ENCODE assay signal across 10 cellular contexts in genomic region chr11:76637491-76638266, GRCh38. TPM values are rescaled to one million over a fixed set of nuclear protein-coding genes. Genes with fewer than 3 reads are reported as not detected.
A peak's percentile ranks its signal among the peaks of the same experiment; 100 is the strongest.
DNase-seq lines count a peak whose midpoint lies in the region; ATAC-seq and TF ChIP-seq lines count a peak whose summit lies in the region.
"Had no signal": no experiment of that assay in that cellular context is flagged by ENCODE, and none has a peak within 500 bp of the region (broad histone marks: within the 10 kb centered on the region; RNA-seq: fewer than 3 reads in every experiment).

No MANE protein-coding gene starts in this region.

- peak; percentile 66 for DNase-seq in fibroblast of villous mesenchyme (ENCODE audit: low read depth)
- DNase-seq in AG20443 (ENCODE audit: low spot score) = no peak
- DNase-seq in glomerular visceral epithelial cell (ENCODE audit: extremely low spot score) = no peak
- DNase-seq in RKO (ENCODE audit: low spot score) = no peak
- DNase-seq in foreskin keratinocyte = no peak

- H3K79me2 ChIP-seq in DOHH2 (ENCODE audit: control insufficient read depth, low read length) = no peaks in the 10 kb centered on the region

- H3K4me1 ChIP-seq in DOHH2 (ENCODE audit: control insufficient read depth, low read length) (peaks cover 70% of the 10 kb centered on the region), foreskin keratinocyte (no peaks in the 10 kb centered on the region)
- H3K4me1 ChIP-seq: vagina had no signal

- ATAC-seq in GM19467 (IDR thresholded peaks at IDR 0.05; ENCODE audit: unreplicated experiment) (peak; percentile 88), HG03439 (IDR thresholded peaks at IDR 0.05; ENCODE audit: unreplicated experiment) (peak; percentile 55), foreskin keratinocyte (no peak)

- H3K4me2 ChIP-seq in DOHH2 (ENCODE audit: low read length) = peak overlapping the region; percentile 77

- no peaks in the 10 kb centered on the region for H3K36me3 ChIP-seq in DOHH2 (ENCODE audit: control insufficient read depth, low read length)
- H3K36me3 ChIP-seq: cardiac muscle cell, vagina had no signal

- H3K4me3 ChIP-seq in DOHH2 (ENCODE audit: low read length) (peak overlapping the region; percentile 52), fibroblast of villous mesenchyme (ENCODE audit: low read depth, low read length) (no peak overlapping the region)
- H3K4me3 ChIP-seq: cardiac muscle cell, vagina had no signal

- H3K27me3 ChIP-seq in DOHH2 (ENCODE audit: control insufficient read depth, low read length) (no peaks in the 10 kb centered on the region), foreskin keratinocyte (peaks cover 8% of the 10 kb centered on the region)
- H3K27me3 ChIP-seq: cardiac muscle cell, vagina had no signal

- TF ChIP-seq CTCF in DOHH2 (IDR thresholded peaks at IDR 0.05; ENCODE audit: low read depth, low read length, poor library complexity, severe bottlenecking) (no peak), fibroblast of villous mesenchyme (IDR thresholded peaks at IDR 0.05; ENCODE audit: insufficient read depth, low read depth, low read length) (no peak), foreskin keratinocyte (conservative IDR thresholded peaks at IDR 0.05) (no peak)

- H4K20me1 ChIP-seq in DOHH2 (ENCODE audit: control insufficient read depth, insufficient read depth, low read depth, low read length) = no peaks in the 10 kb centered on the region

- H3K27ac ChIP-seq in DOHH2 (ENCODE audit: low read depth, low read length) (peak overlapping the region; percentile 90), foreskin keratinocyte (no peak overlapping the region)
- H3K27ac ChIP-seq: cardiac muscle cell, vagina had no signal

- no peaks in the 10 kb centered on the region for H3K9me2 ChIP-seq in DOHH2 (replicated peaks; ENCODE audit: control insufficient read depth, low read length)

- H3F3A ChIP-seq in DOHH2 (ENCODE audit: control insufficient read depth, insufficient read depth) = peaks cover 8% of the 10 kb centered on the region; the same call in 1 of the 2 replicates

- no peaks in the 10 kb centered on the region for H3K9me3 ChIP-seq in DOHH2 (ENCODE audit: control insufficient read depth, insufficient read depth, low read length)
- H3K9me3 ChIP-seq: vagina had no signal

RNA-seq across cellular contexts. Expression of gene LRRC32, which starts 32.9 kb away (rescaled TPM):
- total RNA-seq in fibroblast of villous mesenchyme (12.1 and 25.8 TPM in 2 replicates), foreskin keratinocyte (0.03 TPM in 1 of 2 replicates, not detected in the other)
- 0.10 TPM in 1 of 2 replicates, not detected in the other for polyA plus RNA-seq in foreskin keratinocyte

Comparison
In these comparisons a context has a peak if more than half of its experiments do, and no peak if none do; other contexts are left out.
1. RNA of gene LRRC32, which starts 32.9 kb away (total RNA-seq): 12.1 to 25.8 TPM in fibroblast of villous mesenchyme; 0.03 TPM in foreskin keratinocyte; every median in the first group is over 10 times any median in the second.